In the genomic region with DNA sequence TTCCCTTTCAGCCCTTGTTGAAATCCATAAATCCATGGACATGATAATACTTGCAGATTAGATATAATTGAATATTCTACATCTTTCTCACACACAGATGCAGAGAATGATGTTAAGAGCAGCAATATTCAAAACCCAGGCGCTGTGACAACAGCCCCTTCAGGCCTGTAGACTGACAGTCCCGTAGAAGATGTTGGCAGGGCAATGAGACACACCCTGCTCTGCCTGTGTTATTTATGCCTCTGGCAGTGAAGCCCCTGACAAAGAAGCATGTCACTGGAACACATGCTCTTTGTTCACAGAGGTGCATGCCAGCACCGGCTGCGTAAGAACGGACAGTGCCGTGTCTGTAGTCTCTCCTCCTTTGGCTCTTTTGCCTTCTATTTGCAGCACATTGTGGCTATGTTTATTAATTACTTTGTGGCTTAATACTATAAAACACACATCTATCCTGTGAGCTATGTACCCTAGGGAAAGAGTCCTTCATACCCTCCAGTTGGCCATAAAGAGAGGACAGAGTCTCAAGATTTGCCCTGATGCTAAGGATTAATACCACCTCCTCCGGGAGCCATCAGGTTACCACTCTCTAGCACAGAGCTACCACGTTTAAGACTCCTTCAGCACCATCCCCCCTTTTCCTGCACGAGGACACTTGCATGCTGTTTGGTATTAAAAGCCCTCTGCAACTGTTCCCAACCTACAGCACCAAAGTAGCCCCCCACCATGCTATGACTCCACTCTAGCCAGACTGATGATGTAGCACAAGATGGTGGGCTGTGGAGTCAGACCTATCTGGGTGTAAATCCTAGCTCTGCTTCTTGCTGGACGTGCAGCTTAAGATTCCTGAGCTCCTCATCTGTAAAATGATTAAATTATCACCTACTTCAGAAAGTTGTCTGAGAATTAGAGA, we compare ENCODE assay signal across 9 cellular contexts. TPM values are rescaled to one million over a fixed set of nuclear protein-coding genes. Genes with fewer than 3 reads are reported as not detected.
DNase-seq lines count a peak whose midpoint lies in the region; TF ChIP-seq lines count a peak whose summit lies in the region.
"Had no signal": no experiment of that assay in that cellular context is flagged by ENCODE, and none has a peak within 500 bp of the region (broad histone marks: within the 10 kb centered on the region; RNA-seq: fewer than 3 reads in every experiment).

No MANE protein-coding gene starts in this region.

- H4K20me1 ChIP-seq in hepatocyte (ENCODE audit: insufficient read depth, poor library complexity, severe bottlenecking), result no peaks in the 10 kb centered on the region

- no peak for TF ChIP-seq EP300 in ovary (IDR thresholded peaks at IDR 0.05)
- TF ChIP-seq EP300 in stomach (IDR thresholded peaks at IDR 0.05), result no peak

- H3K27me3 Mint-ChIP-seq in activated T-helper 1 cell treated with anti-CD3 and anti-CD28 coated beads, Interleukin-12 subunit alpha, Interleukin-12 subunit beta, Interleukin-2, Interleukin-4 antibody, amounts not matched to agents 30 ng/mL and 10 ng/mL and 1 ng/mL, durations not matched to agents 14 hours and 24 hours and 36 hours (ENCODE audit: insufficient read depth), result no peaks in the 10 kb centered on the region

- peaks cover 13% of the 10 kb centered on the region for H3K79me2 ChIP-seq in hepatocyte

- H3K27me3 ChIP-seq in hepatocyte, result no peaks in the 10 kb centered on the region
- H3K27me3 ChIP-seq in subcutaneous abdominal adipose tissue (ENCODE audit: control insufficient read depth in 5 of 5, insufficient read depth in 4 of 5, low read length in 5 of 5), result no peaks in the 10 kb centered on the region
- no peaks in the 10 kb centered on the region for H3K27me3 ChIP-seq in ovary
- no peaks in the 10 kb centered on the region for H3K27me3 ChIP-seq in stomach

- TF ChIP-seq CTCF in hepatocyte (IDR thresholded peaks at IDR 0.05; ENCODE audit: poor library complexity), result no peak
- TF ChIP-seq CTCF in ovary (IDR thresholded peaks at IDR 0.05), result no peak
- no peak for TF ChIP-seq CTCF in stomach (IDR thresholded peaks at IDR 0.05)

- peak overlapping the region; percentile 90 for H3K27ac ChIP-seq in hepatocyte
- peak overlapping the region; percentile 58 for H3K27ac ChIP-seq in subcutaneous abdominal adipose tissue (ENCODE audit: low read depth, low read length)
- H3K27ac ChIP-seq in ovary, result no peak overlapping the region
- H3K27ac ChIP-seq in stomach, result no peak overlapping the region

- H3K27ac Mint-ChIP-seq in activated T-helper 1 cell treated with anti-CD3 and anti-CD28 coated beads, Interleukin-12 subunit alpha, Interleukin-12 subunit beta, Interleukin-2, Interleukin-4 antibody, amounts not matched to agents 30 ng/mL and 10 ng/mL and 1 ng/mL, durations not matched to agents 14 hours and 24 hours and 36 hours, result no peak overlapping the region

- 55% methylated on average over 10 of the region's 10 CpGs for WGBS in hepatocyte (ENCODE audit: low lambda C conversion rate, missing lambda C conversion rate)
- 74 to 83% (median 82%) methylated on average over 10 of the region's 10 CpGs for WGBS in ovary, 3 donors
- 73 to 87% (median 81%) methylated on average over 10 of the region's 10 CpGs for WGBS in stomach, 5 donors

- no peaks in the 10 kb centered on the region for H3K36me3 ChIP-seq in hepatocyte (replicated peaks; ENCODE audit: insufficient read depth, low read depth)
- no peaks in the 10 kb centered on the region for H3K36me3 ChIP-seq in subcutaneous abdominal adipose tissue (ENCODE audit: control insufficient read depth in 5 of 5, insufficient read depth in 5 of 5, low read length in 5 of 5)
- H3K36me3 ChIP-seq in ovary, result no peaks in the 10 kb centered on the region
- no peaks in the 10 kb centered on the region for H3K36me3 ChIP-seq in stomach

- DNase-seq in NCI-H748 (lab: John Stamatoyannopoulos, UW; ENCODE audit: unreplicated experiment) (peak; percentile 41), NCI-H748 treated with DMSO at 0.1 percent for 48 hours (lab: John Stamatoyannopoulos, UW) (no peak), hepatocyte (ENCODE audit: low spot score) (peak; percentile 10), NOMO-1 treated with dmso at 0.1 percent for 144 hours (lab: John Stamatoyannopoulos, UW; ENCODE audit: unreplicated experiment) (no peak), ovary (no peak), stomach (no peak)
- DNase-seq in activated T-helper 1 cell treated with anti-CD3 and anti-CD28 coated beads, Interleukin-12 subunit alpha, Interleukin-12 subunit beta, Interleukin-2, Interleukin-4 antibody, amounts not matched to agents 30 ng/mL and 10 ng/mL and 1 ng/mL, durations not matched to agents 14 hours and 24 hours and 36 hours (ENCODE audit: low spot score), result no peak
- DNase-seq: ACHN had no signal

- no peaks in the 10 kb centered on the region for H3K9me3 Mint-ChIP-seq in activated T-helper 1 cell treated with anti-CD3 and anti-CD28 coated beads, Interleukin-12 subunit alpha, Interleukin-12 subunit beta, Interleukin-2, Interleukin-4 antibody, amounts not matched to agents 30 ng/mL and 10 ng/mL and 1 ng/mL, durations not matched to agents 14 hours and 24 hours and 36 hours

- peaks cover 2% of the 10 kb centered on the region for H3K36me3 Mint-ChIP-seq in activated T-helper 1 cell treated with anti-CD3 and anti-CD28 coated beads, Interleukin-12 subunit alpha, Interleukin-12 subunit beta, Interleukin-2, Interleukin-4 antibody, amounts not matched to agents 30 ng/mL and 10 ng/mL and 1 ng/mL, durations not matched to agents 14 hours and 24 hours and 36 hours (ENCODE audit: low read depth)

- H3K9ac ChIP-seq in subcutaneous abdominal adipose tissue (ENCODE audit: low read length in 5 of 5), result peak overlapping the region in 1 of 5 donors; percentile 19

- H3K4me3 ChIP-seq in hepatocyte (no peak overlapping the region), subcutaneous abdominal adipose tissue (ENCODE audit: low read depth in 1 of 5, low read length in 5 of 5) (no peak overlapping the region), ovary (no peak overlapping the region), stomach (no peak overlapping the region)

- no peaks in the 10 kb centered on the region for H3K9me2 ChIP-seq in hepatocyte (replicated peaks; ENCODE audit: insufficient read depth)

- no peak overlapping the region for H2AFZ ChIP-seq in hepatocyte

- TF ChIP-seq POLR2A in ovary (IDR thresholded peaks at IDR 0.05), result no peak
- TF ChIP-seq POLR2A in stomach (IDR thresholded peaks at IDR 0.05), result no peak

- peaks cover 17% of the 10 kb centered on the region for H3K4me1 ChIP-seq in hepatocyte (ENCODE audit: insufficient read depth)
- peaks cover 12 to 39% (median 26%) of the 10 kb centered on the region in 5 donors for H3K4me1 ChIP-seq in subcutaneous abdominal adipose tissue (ENCODE audit: control insufficient read depth in 5 of 5, insufficient read depth in 5 of 5, low read length in 5 of 5)
- peaks cover 2% of the 10 kb centered on the region for H3K4me1 ChIP-seq in ovary (ENCODE audit: insufficient read depth)
- peaks cover 14 to 35% (median 29%) of the 10 kb centered on the region in 4 donors for H3K4me1 ChIP-seq in stomach

- peak overlapping the region; percentile 98 for H3K4me2 ChIP-seq in hepatocyte

- H3K4me1 Mint-ChIP-seq in activated T-helper 1 cell treated with anti-CD3 and anti-CD28 coated beads, Interleukin-12 subunit alpha, Interleukin-12 subunit beta, Interleukin-2, Interleukin-4 antibody, amounts not matched to agents 30 ng/mL and 10 ng/mL and 1 ng/mL, durations not matched to agents 14 hours and 24 hours and 36 hours (ENCODE audit: low read depth), result peaks cover 30% of the 10 kb centered on the region

- H3K9me3 ChIP-seq in hepatocyte (ENCODE audit: low read depth), result no peaks in the 10 kb centered on the region
- H3K9me3 ChIP-seq in subcutaneous abdominal adipose tissue (ENCODE audit: control insufficient read depth in 5 of 5, low read length in 5 of 5), result no peaks in the 10 kb centered on the region
- H3K9me3 ChIP-seq in ovary, result no peaks in the 10 kb centered on the region
- H3K9me3 ChIP-seq in stomach, result no peaks in the 10 kb centered on the region

- intact Hi-C loops in activated T-helper 1 cell treated with anti-CD3 and anti-CD28 coated beads, Interleukin-12 subunit alpha, Interleukin-12 subunit beta, Interleukin-2, Interleukin-4 antibody, amounts not matched to agents 30 ng/mL and 10 ng/mL and 1 ng/mL, durations not matched to agents 14 hours and 24 hours and 36 hours (cut with micrococcal nuclease), result loop anchor here (5.0 kb wide), 2 partner anchors 121 to 1841 kb away; partner anchors contain the start of gene NR4A3
- intact Hi-C loops in ovary (cut with DNase I), result loop anchor here in 2 of 4 donors (5.0 to 10.0 kb wide), 3 partner anchors 56 to 276 kb away; partner anchors contain the start of genes TRMO (in 2 of the 2) and TBC1D2 (in 1 of the 2)
- intact Hi-C loops in stomach (cut with DNase I; ENCODE audit: low total_unique reads), result no loop called here

- peak overlapping the region; percentile 80 for H3K4me3 Mint-ChIP-seq in activated T-helper 1 cell treated with anti-CD3 and anti-CD28 coated beads, Interleukin-12 subunit alpha, Interleukin-12 subunit beta, Interleukin-2, Interleukin-4 antibody, amounts not matched to agents 30 ng/mL and 10 ng/mL and 1 ng/mL, durations not matched to agents 14 hours and 24 hours and 36 hours

RNA-seq across cellular contexts. Expression of gene ANP32B, which starts 2.0 kb away (rescaled TPM):
- 305 and 313 TPM in 2 replicates for total RNA-seq in activated T-helper 1 cell treated with anti-CD3 and anti-CD28 coated beads, Interleukin-12 subunit alpha, Interleukin-12 subunit beta, Interleukin-2, Interleukin-4 antibody, amounts not matched to agents 30 ng/mL and 10 ng/mL and 1 ng/mL, durations not matched to agents 14 hours and 24 hours and 36 hours
- total RNA-seq in hepatocyte (15.4 and 18.5 TPM in 2 replicates), ovary (100 to 1,000 TPM in 5 of 7 donors, 10 to 100 TPM in 2; 41.4 to 167 (median 137) TPM), stomach (100 to 1,000 TPM in 1 of 5 donors, 10 to 100 TPM in 3, 1 to 10 TPM in 1; 8.2 to 149 (median 35.3) TPM)
- polyA plus RNA-seq in hepatocyte (64.3 and 75.3 TPM in 2 replicates), ovary (100 to 1,000 TPM; 162 to 302 TPM), stomach (100 to 1,000 TPM; 149 to 267 (median 169) TPM)

RNA-seq across cellular contexts. Expression of gene HEMGN, which starts 43.2 kb away (rescaled TPM):
- total RNA-seq in activated T-helper 1 cell treated with anti-CD3 and anti-CD28 coated beads, Interleukin-12 subunit alpha, Interleukin-12 subunit beta, Interleukin-2, Interleukin-4 antibody, amounts not matched to agents 30 ng/mL and 10 ng/mL and 1 ng/mL, durations not matched to agents 14 hours and 24 hours and 36 hours, result 0.24 and 0.31 TPM in 2 replicates
- not detected in 2 replicates for total RNA-seq in hepatocyte
- not detected in 2 replicates for polyA plus RNA-seq in hepatocyte
- total RNA-seq in ovary, result under 1 TPM in 2 of 7 donors, not detected in 5; 0.10 to 0.53 TPM
- not detected for polyA plus RNA-seq in ovary
- 1 to 10 TPM in 1 of 5 donors, not detected in 4; 1.8 TPM for total RNA-seq in stomach
- not detected for polyA plus RNA-seq in stomach

RNA-seq across cellular contexts. Expression of gene TRMO, which starts 58.9 kb away (rescaled TPM):
- 13.1 and 14.5 TPM in 2 replicates for total RNA-seq in activated T-helper 1 cell treated with anti-CD3 and anti-CD28 coated beads, Interleukin-12 subunit alpha, Interleukin-12 subunit beta, Interleukin-2, Interleukin-4 antibody, amounts not matched to agents 30 ng/mL and 10 ng/mL and 1 ng/mL, durations not matched to agents 14 hours and 24 hours and 36 hours
- total RNA-seq in hepatocyte, result 17.9 and 22.6 TPM in 2 replicates
- polyA plus RNA-seq in hepatocyte, result 10.3 and 10.8 TPM in 2 replicates
- 10 to 100 TPM; 11.5 to 19.4 (median 15.3) TPM for total RNA-seq in ovary
- 10 to 100 TPM; 12.6 to 25.3 TPM for polyA plus RNA-seq in ovary
- total RNA-seq in stomach, result 10 to 100 TPM in 3 of 5 donors, 1 to 10 TPM in 2; 2.9 to 98.2 (median 29.0) TPM
- 10 to 100 TPM in 1 of 3 donors, 1 to 10 TPM in 2; 7.4 to 10.8 (median 9.9) TPM for polyA plus RNA-seq in stomach

Comparison
In these comparisons a context has a peak if more than half of its experiments do, and no peak if none do; other contexts are left out.
1. DNase-seq: peak in NCI-H748 (single experiment) and hepatocyte (single experiment); none in NCI-H748 treated with DMSO at 0.1 percent for 48 hours (single experiment), activated T-helper 1 cell treated with anti-CD3 and anti-CD28 coated beads, Interleukin-12 subunit alpha, Interleukin-12 subunit beta, Interleukin-2, Interleukin-4 antibody, amounts not matched to agents 30 ng/mL and 10 ng/mL and 1 ng/mL, durations not matched to agents 14 hours and 24 hours and 36 hours (single experiment), NOMO-1 treated with dmso at 0.1 percent for 144 hours (single experiment), ovary (0 of 5) and stomach (single experiment).
2. H3K27ac ChIP-seq: peak in hepatocyte (single experiment) and subcutaneous abdominal adipose tissue (single experiment); none in ovary (0 of 2) and stomach (0 of 5).